7 cellular contexts compared by ENCODE assay signal in the genomic region with DNA sequence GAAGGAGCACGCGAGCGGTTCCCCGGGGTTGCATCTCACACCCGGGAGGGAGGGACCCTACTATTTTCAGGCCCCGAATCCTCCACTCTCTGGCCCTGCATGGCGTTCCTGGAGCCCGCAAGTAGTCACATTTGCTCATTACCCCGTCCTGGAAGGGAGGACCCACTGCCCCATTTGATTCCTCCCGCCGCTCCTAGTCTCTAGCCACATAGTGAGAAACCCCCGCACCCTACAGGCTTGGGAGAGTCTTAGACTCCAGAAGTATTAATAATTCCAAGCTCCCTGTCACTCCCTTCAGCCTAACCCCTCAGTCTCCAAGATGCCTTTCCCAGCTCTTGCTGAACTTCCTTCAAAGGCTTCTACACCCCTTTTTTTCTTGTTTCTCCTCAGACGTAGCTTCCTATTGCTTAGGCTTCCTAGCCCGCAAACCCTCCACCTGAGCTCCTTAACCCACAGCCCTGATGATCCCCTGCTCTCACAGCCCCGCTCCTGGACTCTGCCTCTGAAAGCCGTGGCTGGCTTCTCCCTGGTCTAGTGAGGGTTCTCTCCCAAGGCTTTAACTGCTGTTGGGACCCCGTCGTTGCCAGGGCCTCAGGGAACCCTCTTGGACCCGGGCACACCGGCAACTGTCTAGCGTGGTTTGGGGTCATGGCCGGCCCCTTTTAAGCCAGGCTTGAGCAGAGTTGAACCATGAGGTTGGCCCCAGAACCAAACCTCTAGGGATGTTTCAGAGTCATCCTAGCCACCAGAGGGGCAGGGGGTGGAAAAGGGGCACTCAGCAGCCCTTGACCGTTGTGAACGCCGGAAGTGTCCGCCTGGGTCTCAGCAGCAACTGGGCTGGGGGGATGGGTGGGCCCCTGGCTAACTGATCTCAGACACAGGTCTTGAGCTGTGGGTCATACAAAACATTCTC. TPM values are rescaled to one million over a fixed set of nuclear protein-coding genes. Genes with fewer than 3 reads are reported as not detected.
DNase-seq lines count a peak whose midpoint lies in the region; ATAC-seq, FAIRE-seq and TF ChIP-seq lines count a peak whose summit lies in the region.
"Had no signal": no experiment of that assay in that cellular context is flagged by ENCODE, and none has a peak within 500 bp of the region (broad histone marks: within the 10 kb centered on the region; RNA-seq: fewer than 3 reads in every experiment).

No MANE protein-coding gene starts in this region.

- peaks cover 48% of the 10 kb centered on the region for H3K4me1 ChIP-seq in CD4-positive, CD25-positive, alpha-beta regulatory T cell (ENCODE audit: control insufficient read depth, insufficient read depth, low read length, poor library complexity, severe bottlenecking)
- H3K4me1 ChIP-seq in H1 (replicated peaks in 1 of 4; ENCODE audit: control insufficient read depth in 3 of 4, insufficient read depth in 4 of 4, low read length in 3 of 4), result peaks cover 0 to 8% (median 6%) of the 10 kb centered on the region in 4 experiments; a peak in 6 of 7 replicates
- H3K4me1 ChIP-seq in skeletal muscle satellite cell (ENCODE audit: control insufficient read depth, insufficient read depth, low read length), result peaks cover 23% of the 10 kb centered on the region

- H2AK5ac ChIP-seq in H1 (ENCODE audit: low read depth, low read length), result no peak overlapping the region

- no peak overlapping the region for H3K23ac ChIP-seq in H1 (ENCODE audit: insufficient read length)

- CTCF ChIA-PET in H1 (lab: Charles Lee; ENCODE audit: partially characterized antibody), result interaction anchor here (0.8 to 4.5 kb wide), 10 partner anchors 9 to 48 kb away, joined by 3 to 35 read pairs (median 5); partner anchors contain the start of gene SH3BP1

- H3K27me3 ChIP-seq in CD4-positive, CD25-positive, alpha-beta regulatory T cell (ENCODE audit: control insufficient read depth, insufficient read depth, low read length), result no peaks in the 10 kb centered on the region
- no peaks in the 10 kb centered on the region for H3K27me3 ChIP-seq in H1 (replicated peaks in 1 of 4; ENCODE audit: control insufficient read depth in 3 of 4, extremely low read depth in 1 of 4, insufficient read depth in 3 of 4, low read length in 3 of 4)
- H3K27me3 ChIP-seq in skeletal muscle satellite cell (ENCODE audit: control insufficient read depth, insufficient read depth, low read length), result peaks cover 8% of the 10 kb centered on the region

- H2AFZ ChIP-seq in H1 (ENCODE audit: low read length), result peak overlapping the region; percentile 26; the same call in 1 of the 2 replicates

- H3K4me3 Mint-ChIP-seq in CD4-positive, CD25-positive, alpha-beta regulatory T cell, result peak overlapping the region; percentile 85 to 98 (median 92)

- peak in 1 of 3 donors; percentile 47 for DNase-seq in CD4-positive, CD25-positive, alpha-beta regulatory T cell
- DNase-seq in LHCN-M2 (ENCODE audit: low read depth) (peak; percentile 30), H1 (ENCODE audit: low read depth in 1 of 2, low spot score in 2 of 2) (no peak), NCI-H128 (lab: John Stamatoyannopoulos, UW; ENCODE audit: unreplicated experiment) (no peak)

- WGBS in H1 (ENCODE audit: extremely low coverage in 1 of 2, insufficient coverage in 1 of 2, insufficient read length in 1 of 2, insufficient replicate concordance in 2 of 2, low coverage in 1 of 2, low lambda C conversion rate in 2 of 2, missing lambda C conversion rate in 1 of 2), 2 experiments, result 34% methylated on average over 26 of the region's 26 CpGs; no CpG with 5 or more reads in 1 of the 2 experiments

- H3K4me1 Mint-ChIP-seq in CD4-positive, CD25-positive, alpha-beta regulatory T cell, result peaks cover 5 to 60% (median 39%) of the 10 kb centered on the region in 4 donors

- peak overlapping the region; percentile 34 for H4K91ac ChIP-seq in H1 (replicated peaks; ENCODE audit: insufficient read length, low read length)

- H3K27me3 Mint-ChIP-seq in CD4-positive, CD25-positive, alpha-beta regulatory T cell, result peaks cover 7% of the 10 kb centered on the region

- no peak overlapping the region for H2BK20ac ChIP-seq in H1 (ENCODE audit: low read length)

- ATAC-seq in CD4-positive, CD25-positive, alpha-beta regulatory T cell (ENCODE audit: low read depth in 2 of 2), result no peak
- ATAC-seq in GM19035 (IDR thresholded peaks at IDR 0.05; ENCODE audit: unreplicated experiment), result no peak

- H2BK12ac ChIP-seq in H1 (ENCODE audit: low read depth, low read length), result 0 out of 2 replicates have a peak overlapping the region, but pooled peaks have one; percentile 17

- H3K4me2 ChIP-seq in H1 (ENCODE audit: insufficient read depth in 1 of 2, low read depth in 2 of 2, low read length in 2 of 2) (peak overlapping the region; percentile 54 to 86), skeletal muscle satellite cell (ENCODE audit: low read length) (peak overlapping the region; percentile 99)

- peak overlapping the region; percentile 35; the same call in 1 of the 2 replicates for H2BK5ac ChIP-seq in H1 (ENCODE audit: low read depth, low read length)

- POLR2A ChIA-PET in H1 (lab: Charles Lee; ENCODE audit: partially characterized antibody), result interaction anchor here (0.9 to 7.8 kb wide), 19 partner anchors 9 to 194 kb away, joined by 3 to 63 read pairs (median 5); partner anchors contain the start of genes LGALS1, LGALS2, NOL12 and TRIOBP

- H3K14ac ChIP-seq in H1 (ENCODE audit: insufficient read length), result no peak overlapping the region

- H4K5ac ChIP-seq in H1 (ENCODE audit: insufficient read length, low read depth, low read length), result peak overlapping the region; percentile 73

- TF ChIP-seq CTCF in H1 (IDR thresholded peaks at IDR 0.05; ENCODE audit: control extremely low read depth in 1 of 3, insufficient read depth in 1 of 3, low read depth in 1 of 3, low read length in 3 of 3), result no peak

- 0 out of 2 replicates have a peak, but pooled peaks cover 7% of the 10 kb centered on the region for H3K79me1 ChIP-seq in H1 (ENCODE audit: low read depth, low read length)

- TF ChIP-seq EP300 in H1 (IDR thresholded peaks at IDR 0.05; ENCODE audit: borderline replicate concordance in 1 of 2, low read depth in 2 of 2, low read length in 2 of 2), result no peak

- peak overlapping the region; percentile 60; the same call in 1 of the 2 replicates for H3K18ac ChIP-seq in H1 (ENCODE audit: extremely low read depth, low read length)

- peak overlapping the region; percentile 97 for H3K27ac ChIP-seq in CD4-positive, CD25-positive, alpha-beta regulatory T cell (ENCODE audit: insufficient read depth, low read length, poor library complexity, severe bottlenecking)
- H3K27ac ChIP-seq in H1 (ENCODE audit: low read depth, low read length), result no peak overlapping the region; the same call in 1 of the 2 replicates

- H2BK120ac ChIP-seq in H1 (replicated peaks; ENCODE audit: low read depth, low read length), result no peak overlapping the region

- no peaks in the 10 kb centered on the region for H3K36me3 ChIP-seq in CD4-positive, CD25-positive, alpha-beta regulatory T cell (ENCODE audit: control insufficient read depth, insufficient read depth, low read length)
- H3K36me3 ChIP-seq in H1 (ENCODE audit: control insufficient read depth in 2 of 4, insufficient read depth in 4 of 4, low read length in 3 of 4), result peaks cover 0 to 2% (median under 1%) of the 10 kb centered on the region in 4 experiments; a peak in 3 of 8 replicates
- peaks cover 9% of the 10 kb centered on the region for H3K36me3 ChIP-seq in skeletal muscle satellite cell (ENCODE audit: insufficient read depth, low read length)

- no peaks in the 10 kb centered on the region for H3K9me3 ChIP-seq in CD4-positive, CD25-positive, alpha-beta regulatory T cell (ENCODE audit: control insufficient read depth in 2 of 2, low read length in 2 of 2)
- H3K9me3 ChIP-seq in H1 (ENCODE audit: insufficient read depth in 2 of 2, low read depth in 1 of 2, low read length in 1 of 2) (no peaks in the 10 kb centered on the region), skeletal muscle satellite cell (replicated peaks; ENCODE audit: low read length) (no peaks in the 10 kb centered on the region)

- H3K4me3 ChIP-seq in CD4-positive, CD25-positive, alpha-beta regulatory T cell (ENCODE audit: low read depth, low read length), result peak overlapping the region; percentile 68
- H3K4me3 ChIP-seq in H1 (ENCODE audit: extremely low read depth in 1 of 4, insufficient read depth in 2 of 4, low read depth in 3 of 4, low read length in 4 of 4), result peak overlapping the region; percentile 69 to 91 (median 82)
- H3K4me3 ChIP-seq in skeletal muscle satellite cell (ENCODE audit: low read length), result peak overlapping the region; percentile 97

- TF ChIP-seq POLR2A in H1 (IDR thresholded peaks at IDR 0.05; ENCODE audit: control extremely low read depth in 1 of 2, low read depth in 2 of 2, low read length in 2 of 2), result no peak

- peak overlapping the region; percentile 43; the same call in 1 of the 2 replicates for H4K8ac ChIP-seq in H1 (ENCODE audit: extremely low read depth, insufficient read depth, low read length)

- FAIRE-seq in H1 (lab: Jason Lieb, UNC), result no peak

- H3K9me3 Mint-ChIP-seq in CD4-positive, CD25-positive, alpha-beta regulatory T cell, result peaks cover 0 to 3% (median 0%) of the 10 kb centered on the region in 7 donors

- peaks cover 13% of the 10 kb centered on the region for H3K23me2 ChIP-seq in H1 (ENCODE audit: low read depth, low read length)

- H3K27ac Mint-ChIP-seq in CD4-positive, CD25-positive, alpha-beta regulatory T cell, result peak overlapping the region; percentile 95 to 99 (median 98)

- H3K9ac ChIP-seq in H1 (replicated peaks in 1 of 4; ENCODE audit: extremely low read depth in 1 of 4, low read depth in 3 of 4, low read length in 3 of 4) (peak overlapping the region; percentile 44 to 74 (median 70)), skeletal muscle satellite cell (ENCODE audit: low read depth, low read length) (peak overlapping the region; percentile 87)

- no peak overlapping the region for H3K4ac ChIP-seq in H1 (replicated peaks; ENCODE audit: insufficient read length, low read depth, low read length)

- TF ChIP-seq RAD21 in H1 (IDR thresholded peaks at IDR 0.05 in 1 of 2, conservative IDR thresholded peaks at IDR 0.05 in 1 of 2; ENCODE audit: low read depth in 2 of 2, low read length in 2 of 2), result no peak

- H3K56ac ChIP-seq in H1 (replicated peaks; ENCODE audit: insufficient read length, low read depth, low read length), result peak overlapping the region; percentile 32

- no peaks in the 10 kb centered on the region for H3K36me3 Mint-ChIP-seq in CD4-positive, CD25-positive, alpha-beta regulatory T cell

- peaks cover 0 to 11% of the 10 kb centered on the region in 2 experiments; a peak in 1 of 4 replicates for H3K79me2 ChIP-seq in H1 (ENCODE audit: control insufficient read depth in 1 of 2, insufficient read depth in 2 of 2, low read length in 2 of 2)

- no peak overlapping the region for H2BK15ac ChIP-seq in H1 (ENCODE audit: low read length)

- H4K20me1 ChIP-seq in H1 (replicated peaks in 1 of 2; ENCODE audit: control insufficient read depth in 1 of 2, insufficient read depth in 2 of 2, low read length in 2 of 2), result no peaks in the 10 kb centered on the region

RNA-seq across cellular contexts. Expression of gene GGA1, which starts 0.9 kb away (rescaled TPM):
- 69.7 TPM for total RNA-seq in CD4-positive, CD25-positive, alpha-beta regulatory T cell
- polyA plus RNA-seq in CD4-positive, CD25-positive, alpha-beta regulatory T cell, result 10 to 100 TPM; 14.0 to 19.8 (median 16.8) TPM
- 53.3 and 58.4 TPM in 2 replicates for total RNA-seq in LHCN-M2 (2014; rRNA removed)
- 29.9 TPM for polyA plus RNA-seq in LHCN-M2 (2012)
- 46.5 and 49.3 TPM in 2 replicates for total RNA-seq in H1 (2021; fragmentation: NEBNext Ultra II Directional; extraction: Animal tissue kit (Norgen Biotek cat#: 25700))
- polyA plus RNA-seq in H1 (2011; rRNA removed), result 57.2 and 81.0 TPM in 2 replicates
- polyA plus RNA-seq in H1 (2011; cell fraction: cytosol; rRNA removed), result 58.2 TPM
- polyA plus RNA-seq in H1 (2011; cell fraction: nucleus; rRNA removed), result 170 TPM
- polyA plus RNA-seq in H1 (2012, experiment 1 of 2), result 43.4 to 56.3 TPM (median 52.3 TPM) in 4 replicates
- 38.5 TPM for polyA plus RNA-seq in H1 (2012, experiment 2 of 2)
- 31.2 TPM for polyA plus RNA-seq in H1 (2013, experiment 1 of 2)
- polyA plus RNA-seq in H1 (2013, experiment 2 of 2), result 28.6 TPM
- polyA minus RNA-seq in H1 (2011; rRNA and poly(A)+ RNA removed), result 25.7 and 39.1 TPM in 2 replicates
- polyA minus RNA-seq in H1 (2011; cell fraction: cytosol; rRNA and poly(A)+ RNA removed), result 36.0 TPM
- polyA minus RNA-seq in H1 (2011; cell fraction: nucleus; rRNA and poly(A)+ RNA removed), result 64.4 TPM
- total RNA-seq in skeletal muscle satellite cell (2012; rRNA removed), result 29.7 and 46.4 TPM in 2 replicates

RNA-seq across cellular contexts. Expression of gene LGALS2, which starts 29.6 kb away (rescaled TPM):
- not detected for total RNA-seq in CD4-positive, CD25-positive, alpha-beta regulatory T cell
- under 1 TPM in 2 of 4 donors, not detected in 2; 0.41 to 0.49 TPM for polyA plus RNA-seq in CD4-positive, CD25-positive, alpha-beta regulatory T cell
- not detected in 2 replicates for total RNA-seq in LHCN-M2 (2014; rRNA removed)
- not detected for polyA plus RNA-seq in LHCN-M2 (2012)
- total RNA-seq in H1 (2021; fragmentation: NEBNext Ultra II Directional; extraction: Animal tissue kit (Norgen Biotek cat#: 25700)), result not detected in 2 replicates
- polyA plus RNA-seq in H1 (2011; rRNA removed), result not detected in 2 replicates
- not detected for polyA plus RNA-seq in H1 (2011; cell fraction: cytosol; rRNA removed)
- polyA plus RNA-seq in H1 (2011; cell fraction: nucleus; rRNA removed), result not detected
- not detected in 4 replicates for polyA plus RNA-seq in H1 (2012, experiment 1 of 2)
- polyA plus RNA-seq in H1 (2012, experiment 2 of 2), result not detected
- not detected for polyA plus RNA-seq in H1 (2013, experiment 1 of 2)
- polyA plus RNA-seq in H1 (2013, experiment 2 of 2), result not detected
- polyA minus RNA-seq in H1 (2011; rRNA and poly(A)+ RNA removed), result not detected in 2 replicates
- polyA minus RNA-seq in H1 (2011; cell fraction: cytosol; rRNA and poly(A)+ RNA removed), result not detected
- not detected for polyA minus RNA-seq in H1 (2011; cell fraction: nucleus; rRNA and poly(A)+ RNA removed)
- total RNA-seq in skeletal muscle satellite cell (2012; rRNA removed), result not detected in 2 replicates
- total RNA-seq: RPMI7951 had no signal

RNA-seq across cellular contexts. Expression of gene SH3BP1, which starts 30.0 kb away (rescaled TPM):
- total RNA-seq in CD4-positive, CD25-positive, alpha-beta regulatory T cell, result 126 TPM
- polyA plus RNA-seq in CD4-positive, CD25-positive, alpha-beta regulatory T cell, result 10 to 100 TPM; 10.1 to 17.8 (median 16.2) TPM
- total RNA-seq in LHCN-M2 (2014; rRNA removed), result 1.7 and 3.5 TPM in 2 replicates
- polyA plus RNA-seq in LHCN-M2 (2012), result 1.6 TPM
- 32.4 and 40.3 TPM in 2 replicates for total RNA-seq in H1 (2021; fragmentation: NEBNext Ultra II Directional; extraction: Animal tissue kit (Norgen Biotek cat#: 25700))
- polyA plus RNA-seq in H1 (2011; rRNA removed), result 23.9 and 34.8 TPM in 2 replicates
- 22.8 TPM for polyA plus RNA-seq in H1 (2011; cell fraction: cytosol; rRNA removed)
- 50.1 TPM for polyA plus RNA-seq in H1 (2011; cell fraction: nucleus; rRNA removed)
- 57.5 to 65.6 TPM (median 60.4 TPM) in 4 replicates for polyA plus RNA-seq in H1 (2012, experiment 1 of 2)
- polyA plus RNA-seq in H1 (2012, experiment 2 of 2), result 35.9 TPM
- polyA plus RNA-seq in H1 (2013, experiment 1 of 2), result 21.9 TPM
- polyA plus RNA-seq in H1 (2013, experiment 2 of 2), result 22.1 TPM
- polyA minus RNA-seq in H1 (2011; rRNA and poly(A)+ RNA removed), result 20.1 and 23.7 TPM in 2 replicates
- 17.0 TPM for polyA minus RNA-seq in H1 (2011; cell fraction: cytosol; rRNA and poly(A)+ RNA removed)
- 19.7 TPM for polyA minus RNA-seq in H1 (2011; cell fraction: nucleus; rRNA and poly(A)+ RNA removed)
- 10.5 and 13.4 TPM in 2 replicates for total RNA-seq in skeletal muscle satellite cell (2012; rRNA removed)

RNA-seq across cellular contexts. Expression of gene PDXP, which starts 49.0 kb away (rescaled TPM):
- total RNA-seq in CD4-positive, CD25-positive, alpha-beta regulatory T cell, result 2.0 TPM
- 1 to 10 TPM; 1.1 to 5.8 (median 3.4) TPM for polyA plus RNA-seq in CD4-positive, CD25-positive, alpha-beta regulatory T cell
- total RNA-seq in LHCN-M2 (2014; rRNA removed), result 38.7 and 45.1 TPM in 2 replicates
- 20.9 TPM for polyA plus RNA-seq in LHCN-M2 (2012)
- 35.7 and 36.6 TPM in 2 replicates for total RNA-seq in H1 (2021; fragmentation: NEBNext Ultra II Directional; extraction: Animal tissue kit (Norgen Biotek cat#: 25700))
- polyA plus RNA-seq in H1 (2011; rRNA removed), result 67.7 and 74.8 TPM in 2 replicates
- polyA plus RNA-seq in H1 (2011; cell fraction: cytosol; rRNA removed), result 47.4 TPM
- 60.6 TPM for polyA plus RNA-seq in H1 (2011; cell fraction: nucleus; rRNA removed)
- polyA plus RNA-seq in H1 (2012, experiment 1 of 2), result 33.3 to 46.0 TPM (median 43.7 TPM) in 4 replicates
- 66.6 TPM for polyA plus RNA-seq in H1 (2012, experiment 2 of 2)
- 33.9 TPM for polyA plus RNA-seq in H1 (2013, experiment 1 of 2)
- 31.0 TPM for polyA plus RNA-seq in H1 (2013, experiment 2 of 2)
- 31.8 and 36.4 TPM in 2 replicates for polyA minus RNA-seq in H1 (2011; rRNA and poly(A)+ RNA removed)
- 30.2 TPM for polyA minus RNA-seq in H1 (2011; cell fraction: cytosol; rRNA and poly(A)+ RNA removed)
- polyA minus RNA-seq in H1 (2011; cell fraction: nucleus; rRNA and poly(A)+ RNA removed), result 13.4 TPM
- 10.1 and 17.3 TPM in 2 replicates for total RNA-seq in skeletal muscle satellite cell (2012; rRNA removed)

RNA-seq across cellular contexts. Expression of gene CDC42EP1, which starts 49.2 kb away (rescaled TPM):
- total RNA-seq in CD4-positive, CD25-positive, alpha-beta regulatory T cell, result not detected
- polyA plus RNA-seq in CD4-positive, CD25-positive, alpha-beta regulatory T cell, result not detected
- 49.0 and 52.9 TPM in 2 replicates for total RNA-seq in LHCN-M2 (2014; rRNA removed)
- polyA plus RNA-seq in LHCN-M2 (2012), result 98.5 TPM
- 10.1 and 11.2 TPM in 2 replicates for total RNA-seq in H1 (2021; fragmentation: NEBNext Ultra II Directional; extraction: Animal tissue kit (Norgen Biotek cat#: 25700))
- 8.3 and 15.4 TPM in 2 replicates for polyA plus RNA-seq in H1 (2011; rRNA removed)
- polyA plus RNA-seq in H1 (2011; cell fraction: cytosol; rRNA removed), result 5.3 TPM
- polyA plus RNA-seq in H1 (2011; cell fraction: nucleus; rRNA removed), result 7.8 TPM
- 5.5 to 11.6 TPM (median 10.8 TPM) in 4 replicates for polyA plus RNA-seq in H1 (2012, experiment 1 of 2)
- 8.9 TPM for polyA plus RNA-seq in H1 (2012, experiment 2 of 2)
- polyA plus RNA-seq in H1 (2013, experiment 1 of 2), result 11.0 TPM
- 10.5 TPM for polyA plus RNA-seq in H1 (2013, experiment 2 of 2)
- 2.1 and 2.2 TPM in 2 replicates for polyA minus RNA-seq in H1 (2011; rRNA and poly(A)+ RNA removed)
- polyA minus RNA-seq in H1 (2011; cell fraction: cytosol; rRNA and poly(A)+ RNA removed), result 4.3 TPM
- polyA minus RNA-seq in H1 (2011; cell fraction: nucleus; rRNA and poly(A)+ RNA removed), result 5.1 TPM
- total RNA-seq in skeletal muscle satellite cell (2012; rRNA removed), result 23.8 and 28.0 TPM in 2 replicates
